8 cellular contexts compared by ENCODE assay signal in the genomic region with DNA sequence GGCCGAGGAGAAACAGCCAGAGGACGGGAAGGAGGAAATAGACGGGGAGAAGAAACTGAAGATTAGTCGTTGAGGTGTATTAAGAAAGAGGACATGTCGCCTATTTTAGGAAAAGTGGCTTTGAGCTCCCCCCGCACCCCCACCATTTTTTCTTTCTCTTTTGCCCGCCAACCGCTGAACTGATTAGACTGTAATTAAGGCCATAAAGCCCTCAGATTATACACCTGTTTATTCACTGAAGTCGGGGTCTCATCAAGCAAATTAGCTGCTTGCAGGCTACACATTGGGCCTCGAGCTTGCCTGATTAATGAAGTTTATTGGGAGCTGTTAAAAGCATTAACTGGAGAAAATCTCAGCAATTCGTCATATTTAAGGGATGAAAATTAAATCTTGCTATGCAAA.
DNase-seq lines count a peak whose midpoint lies in the region; FAIRE-seq and TF ChIP-seq lines count a peak whose summit lies in the region.

No MANE protein-coding gene starts in this region.

- H3K4me1 ChIP-seq in OCI-LY1 (ENCODE audit: insufficient read depth, low read length, severe bottlenecking): peaks cover 10% of the 10 kb centered on the region

- peak overlapping the region; percentile 61 for H3K4me2 ChIP-seq in OCI-LY1 (ENCODE audit: low read length)

- no peak overlapping the region for H3K27ac ChIP-seq in OCI-LY1 (ENCODE audit: low read depth, low read length, poor library complexity, severe bottlenecking)

- H3F3A ChIP-seq in OCI-LY1 (ENCODE audit: insufficient read depth, low read length): no peaks in the 10 kb centered on the region

- no peaks in the 10 kb centered on the region for H3K9me3 ChIP-seq in OCI-LY1 (ENCODE audit: low read length)

- no peak overlapping the region for H2AFZ ChIP-seq in OCI-LY1 (ENCODE audit: low read length)

- no peaks in the 10 kb centered on the region for H4K20me1 ChIP-seq in OCI-LY1 (ENCODE audit: insufficient read depth, low read length)

- H3K9me2 ChIP-seq in OCI-LY1 (ENCODE audit: low read depth, low read length): no peaks in the 10 kb centered on the region

- no peak for FAIRE-seq in GM12892 (lab: Jason Lieb, UNC)

- in situ Hi-C loops in G401 (cut with HindIII; ENCODE audit: low sequenced_read_pairs): no loop called here

- TF ChIP-seq POLR2A in GM12892 (IDR thresholded peaks at IDR 0.05; ENCODE audit: low read depth, low read length): no peak

- H3K27me3 ChIP-seq in OCI-LY1 (ENCODE audit: insufficient read depth, low read length): peaks cover 4% of the 10 kb centered on the region; the same call in 1 of the 2 replicates

- no peak for TF ChIP-seq CTCF in OCI-LY1 (IDR thresholded peaks at IDR 0.05; ENCODE audit: low read length)
- no peak for TF ChIP-seq CTCF in fibroblast of mammary gland (conservative IDR thresholded peaks at IDR 0.05; ENCODE audit: control insufficient read depth, insufficient read depth, low read depth, low read length)

- H3K36me3 ChIP-seq in OCI-LY1 (ENCODE audit: insufficient read depth, low read length): no peaks in the 10 kb centered on the region

- DNase-seq in NCI-H1436 (lab: John Stamatoyannopoulos, UW): peak; percentile 39
- DNase-seq in NCI-H1436 treated with DMSO at 0.1 percent for 48 hours (lab: John Stamatoyannopoulos, UW): no peak
- DNase-seq in fibroblast of mammary gland (ENCODE audit: low read depth): no peak
- DNase-seq in skeletal muscle cell (ENCODE audit: low read depth): no peak
- no peak for DNase-seq in GM12892 (ENCODE audit: insufficient read length)
- no peak for DNase-seq in G401 (ENCODE audit: low spot score)
- DNase-seq in amniotic stem cell (lab: John Stamatoyannopoulos, UW): no peak

- no peaks in the 10 kb centered on the region for H3K79me2 ChIP-seq in OCI-LY1 (ENCODE audit: insufficient read depth, low read length)

- peak overlapping the region; percentile 58 for H3K4me3 ChIP-seq in OCI-LY1 (ENCODE audit: low read depth, low read length, poor library complexity, severe bottlenecking)
- H3K4me3 ChIP-seq in fibroblast of mammary gland (ENCODE audit: control insufficient read depth, low read depth, low read length): peak overlapping the region; percentile 33
- H3K4me3 ChIP-seq in skeletal muscle cell (ENCODE audit: low read depth, low read length): peak overlapping the region; percentile 59

- peak overlapping the region; percentile 45; the same call in 1 of the 2 replicates for H3K9ac ChIP-seq in OCI-LY1 (ENCODE audit: low read length)
